In genomic region chrY:12833284-12833683, GRCh38 we compare ENCODE assay signal across 4 cellular contexts.
"Had no signal": no experiment of that assay in that cellular context is flagged by ENCODE, and none has a peak within 500 bp of the region (broad histone marks: within the 10 kb centered on the region; RNA-seq: fewer than 3 reads in every experiment).

No MANE protein-coding gene starts in this region.

- H3K27ac Mint-ChIP-seq: GM23338, H9 had no signal

- H3K4me1 Mint-ChIP-seq: GM23338, H9 had no signal

- ATAC-seq: GM23338 had no signal

- H3K9me3 Mint-ChIP-seq: GM23338, H9 had no signal

- DNase-seq: H9, HCEC 1CT, IMR-90 had no signal

- H3K4me3 Mint-ChIP-seq: GM23338, H9 had no signal
